Comparison of ENCODE assay signal across 18 cellular contexts in genomic region chr16:11156401-11156800, GRCh38.
A peak's percentile ranks its signal among the peaks of the same experiment; 100 is the strongest.
DNase-seq lines count a peak whose midpoint lies in the region; ATAC-seq and TF ChIP-seq lines count a peak whose summit lies in the region.
"Had no signal": no experiment of that assay in that cellular context is flagged by ENCODE, and none has a peak within 500 bp of the region (broad histone marks: within the 10 kb centered on the region; RNA-seq: fewer than 3 reads in every experiment).

No MANE protein-coding gene starts in this region.

- H2BK120ac ChIP-seq in neuronal stem cell (ENCODE audit: low read depth, low read length), result no peak overlapping the region

- WGBS in neuronal stem cell (ENCODE audit: extremely low coverage in 2 of 2, insufficient read length in 2 of 2, insufficient replicate concordance in 1 of 2), 2 donors, result no CpG with 5 or more reads among the region's 9 CpGs
- 88 to 95% (median 93%) methylated on average over 9 of the region's 9 CpGs for WGBS in psoas muscle, 3 donors

- no peaks in the 10 kb centered on the region for H3K9me3 ChIP-seq in neuronal stem cell (replicated peaks in 1 of 2; ENCODE audit: control insufficient read depth in 2 of 2, insufficient read depth in 1 of 2, low read depth in 1 of 2, low read length in 2 of 2)
- H3K9me3 ChIP-seq in psoas muscle, result no peaks in the 10 kb centered on the region
- H3K9me3 ChIP-seq: SK-N-SH had no signal

- intact Hi-C loops in psoas muscle (cut with DNase I), result no loop called here

- H3K4me3 ChIP-seq in H7 (ENCODE audit: insufficient read depth, low read depth, low read length), result no peak overlapping the region
- H3K4me3 ChIP-seq in neuronal stem cell (ENCODE audit: low read length in 2 of 2), result no peak overlapping the region
- no peak overlapping the region for H3K4me3 ChIP-seq in psoas muscle

- H3K27ac ChIP-seq in neuronal stem cell (replicated peaks; ENCODE audit: low read length), result no peak overlapping the region
- no peak overlapping the region for H3K27ac ChIP-seq in psoas muscle

- H2BK15ac ChIP-seq in neuronal stem cell (ENCODE audit: low read length), result no peak overlapping the region

- no peak overlapping the region for H2BK12ac ChIP-seq in neuronal stem cell (ENCODE audit: low read length)

- no peaks in the 10 kb centered on the region for H3K79me1 ChIP-seq in neuronal stem cell (ENCODE audit: low read depth, low read length)

- H2BK5ac ChIP-seq in neuronal stem cell (ENCODE audit: low read length), result no peak overlapping the region

- no peak for ATAC-seq in psoas muscle

- no peak overlapping the region for H4K8ac ChIP-seq in neuronal stem cell (ENCODE audit: low read depth, low read length)

- no peak overlapping the region for H3K9ac ChIP-seq in neuronal stem cell (ENCODE audit: low read depth, low read length, poor library complexity)
- H3K9ac ChIP-seq: SK-N-SH had no signal

- H2AFZ ChIP-seq in neuronal stem cell (ENCODE audit: low read length), result no peak overlapping the region

- no peak overlapping the region for H3K23ac ChIP-seq in neuronal stem cell (ENCODE audit: low read depth, low read length, poor library complexity)

- no peak overlapping the region for H2AK5ac ChIP-seq in neuronal stem cell (ENCODE audit: low read depth, low read length)

- peak overlapping the region; percentile 5 for H3K14ac ChIP-seq in neuronal stem cell (ENCODE audit: low read length)

- DNase-seq in DMS 273 treated with DMSO at 0.1 percent for 48 hours (lab: John Stamatoyannopoulos, UW), result peak; percentile 82
- peak; percentile 47 for DNase-seq in H7
- peak; percentile 46 for DNase-seq in NCI-H69 (lab: John Stamatoyannopoulos, UW)
- DNase-seq in neuronal stem cell (ENCODE audit: low spot score), result no peak
- no peak for DNase-seq in hippocampal formation (lab: John Stamatoyannopoulos, UW)
- DNase-seq in psoas muscle, result no peak
- DNase-seq in activated CD4-positive, alpha-beta T cell treated with anti-CD3 and anti-CD28 coated beads for 48 hours, result no peak
- DNase-seq: ACHN, AML-193, H9, IMR-90, Kasumi-1, MM.1S, NCI-H1105, NCI-H187, NCI-H774, SHP77, SK-N-SH had no signal

- H3K18ac ChIP-seq in neuronal stem cell (ENCODE audit: low read length), result peak overlapping the region; percentile 8

- H3K27me3 ChIP-seq in H7 (ENCODE audit: control insufficient read depth, insufficient read depth, low read length) (no peaks in the 10 kb centered on the region), neuronal stem cell (ENCODE audit: control insufficient read depth in 3 of 3, insufficient read depth in 3 of 3, low read depth in 1 of 3, low read length in 3 of 3) (no peaks in the 10 kb centered on the region), psoas muscle (ENCODE audit: insufficient read depth in 3 of 3, low read length in 2 of 3) (no peaks in the 10 kb centered on the region)

- TF ChIP-seq CTCF in psoas muscle (IDR thresholded peaks at IDR 0.05), result no peak

- H3K36me3 ChIP-seq in H7 (replicated peaks; ENCODE audit: control insufficient read depth, insufficient read depth, low read length), result no peaks in the 10 kb centered on the region
- H3K36me3 ChIP-seq in neuronal stem cell (replicated peaks in 1 of 2; ENCODE audit: control insufficient read depth in 2 of 2, insufficient read depth in 2 of 2, low read length in 2 of 2), result no peaks in the 10 kb centered on the region
- H3K36me3 ChIP-seq in psoas muscle (ENCODE audit: insufficient read depth in 1 of 2, low read depth in 1 of 2), result no peaks in the 10 kb centered on the region

- H3K4me2 ChIP-seq in neuronal stem cell (ENCODE audit: insufficient read depth, low read length, poor library complexity, severe bottlenecking), result no peak overlapping the region

- no peak overlapping the region for H3K4ac ChIP-seq in neuronal stem cell (ENCODE audit: low read length)

- H3K4me1 ChIP-seq in neuronal stem cell (ENCODE audit: control insufficient read depth in 2 of 2, insufficient read depth in 1 of 2, low read depth in 1 of 2, low read length in 2 of 2) (peaks cover 2 to 7% of the 10 kb centered on the region in 2 donors), psoas muscle (peaks cover 3% of the 10 kb centered on the region)

- no peak overlapping the region for H4K91ac ChIP-seq in neuronal stem cell (ENCODE audit: low read depth, low read length, poor library complexity)

Comparison
In these comparisons a context has a peak if more than half of its experiments do, and no peak if none do; other contexts are left out.
1. DNase-seq: peak in DMS 273 treated with DMSO at 0.1 percent for 48 hours (single experiment), H7 (single experiment) and NCI-H69 (single experiment); none in neuronal stem cell (single experiment), hippocampal formation (0 of 2), psoas muscle (0 of 2) and activated CD4-positive, alpha-beta T cell treated with anti-CD3 and anti-CD28 coated beads for 48 hours (single experiment).